In genomic region chr3:183586477-183586876, GRCh38 we compare ENCODE assay signal across 1 cellular context.
TF ChIP-seq lines count a peak whose summit lies in the region.

No MANE protein-coding gene starts in this region.

TF ChIP-seq in GM12878, 131 proteins besides CTCF, POLR2A, EP300 and RAD21:
- TF ChIP-seq CEBPZ (IDR thresholded peaks at IDR 0.05; ENCODE audit: low read depth, low read length) (no peak), ZNF24 (IDR thresholded peaks at IDR 0.05) (peak; percentile 19; the same call in 1 of the 2 replicates)
TF ChIP-seq in GM12878: peak in this region for 1.
